Comparison of ENCODE assay signal across 16 cellular contexts in genomic region chr4:163748474-163748873, GRCh38.
A peak's percentile ranks its signal among the peaks of the same experiment; 100 is the strongest.
DNase-seq lines count a peak whose midpoint lies in the region; ATAC-seq and TF ChIP-seq lines count a peak whose summit lies in the region.
"Had no signal": no experiment of that assay in that cellular context is flagged by ENCODE, and none has a peak within 500 bp of the region (broad histone marks: within the 10 kb centered on the region; RNA-seq: fewer than 3 reads in every experiment).

No MANE protein-coding gene starts in this region.

- H3K4me3 Mint-ChIP-seq in endodermal cell (no peak overlapping the region), T-helper 17 cell (no peak overlapping the region)
- H3K4me3 Mint-ChIP-seq: brain, memory B cell had no signal

- DNase-seq in NCI-H1417 (lab: John Stamatoyannopoulos, UW) (peak in 2 of 3 experiments; percentile 56 to 89), NCI-H1417 treated with DMSO at 0.1 percent for 48 hours (lab: John Stamatoyannopoulos, UW) (no peak), NCI-H1436 treated with DMSO at 0.1 percent for 48 hours (lab: John Stamatoyannopoulos, UW) (peak; percentile 5), SK-N-DZ (ENCODE audit: low spot score) (peak; percentile 49), mesenchymal stem cell (peak; percentile 2), endodermal cell (no peak), T-helper 17 cell (no peak)
- DNase-seq: 8988T; activated CD4-positive, alpha-beta T cell treated with anti-CD3 and anti-CD28 coated beads for 48 hours; erythroblast; NCI-H345; stimulated activated CD8-positive, alpha-beta memory T cell treated with anti-CD3 and anti-CD28 coated beads, Interleukin-4, amount 100 ng/mL, for 48 hours; upper lobe of left lung had no signal

- no peaks in the 10 kb centered on the region for H3K4me1 ChIP-seq in mesenchymal stem cell (ENCODE audit: control insufficient read depth, insufficient read depth, low read depth, low read length)
- no peaks in the 10 kb centered on the region for H3K4me1 ChIP-seq in endodermal cell (ENCODE audit: control insufficient read depth, insufficient read depth, low read length)
- H3K4me1 ChIP-seq: upper lobe of left lung had no signal

- H3K27ac Mint-ChIP-seq in endodermal cell (no peak overlapping the region), T-helper 17 cell (no peak overlapping the region)
- H3K27ac Mint-ChIP-seq: memory B cell had no signal

- H4K91ac ChIP-seq in mesenchymal stem cell (ENCODE audit: low read length): no peak overlapping the region

- H2AFZ ChIP-seq in mesenchymal stem cell (ENCODE audit: low read depth, low read length): no peak overlapping the region

- peaks cover 20% of the 10 kb centered on the region for H3K9me3 Mint-ChIP-seq in endodermal cell
- H3K9me3 Mint-ChIP-seq: memory B cell had no signal

- no peaks in the 10 kb centered on the region for H3K79me1 ChIP-seq in mesenchymal stem cell (replicated peaks; ENCODE audit: low read length, poor library complexity, severe bottlenecking)

- H4K8ac ChIP-seq in mesenchymal stem cell (ENCODE audit: low read length): no peak overlapping the region

- no peak overlapping the region for H3K9ac ChIP-seq in mesenchymal stem cell (ENCODE audit: low read length)
- no peak overlapping the region for H3K9ac ChIP-seq in endodermal cell (ENCODE audit: extremely low read depth, low read length, poor library complexity, severe bottlenecking)

- no peak overlapping the region for H3K14ac ChIP-seq in mesenchymal stem cell (ENCODE audit: low read length in 2 of 2)

- TF ChIP-seq CTCF in endodermal cell (conservative IDR thresholded peaks at IDR 0.05): no peak

- no peak overlapping the region for H3K4ac ChIP-seq in mesenchymal stem cell (ENCODE audit: low read depth in 1 of 2, low read length in 2 of 2)

- no peak overlapping the region for H2BK12ac ChIP-seq in mesenchymal stem cell (ENCODE audit: low read length in 2 of 2)

- no peak overlapping the region for H3K4me2 ChIP-seq in mesenchymal stem cell (ENCODE audit: low read length, poor library complexity, severe bottlenecking)

- H3K4me1 Mint-ChIP-seq in endodermal cell: no peaks in the 10 kb centered on the region
- no peaks in the 10 kb centered on the region for H3K4me1 Mint-ChIP-seq in T-helper 17 cell
- H3K4me1 Mint-ChIP-seq: brain had no signal

- H3K36me3 Mint-ChIP-seq in endodermal cell (ENCODE audit: low read depth) (no peaks in the 10 kb centered on the region), T-helper 17 cell (ENCODE audit: low read depth) (peaks cover 2% of the 10 kb centered on the region)
- H3K36me3 Mint-ChIP-seq: brain, memory B cell had no signal

- H3K9me3 ChIP-seq in mesenchymal stem cell (ENCODE audit: control insufficient read depth, low read length) (no peaks in the 10 kb centered on the region), endodermal cell (ENCODE audit: control insufficient read depth, low read length) (peaks cover 20% of the 10 kb centered on the region), T-helper 17 cell (ENCODE audit: control insufficient read depth, low read length, poor library complexity, severe bottlenecking) (no peaks in the 10 kb centered on the region)
- H3K9me3 ChIP-seq: upper lobe of left lung had no signal

- no peaks in the 10 kb centered on the region for H3K27me3 ChIP-seq in mesenchymal stem cell (ENCODE audit: control insufficient read depth in 1 of 2, insufficient read depth in 1 of 2, low read length in 2 of 2)
- no peaks in the 10 kb centered on the region for H3K27me3 ChIP-seq in endodermal cell (ENCODE audit: control insufficient read depth, insufficient read depth, low read length, poor library complexity, severe bottlenecking)
- H3K27me3 ChIP-seq: upper lobe of left lung had no signal

- H3K23ac ChIP-seq in mesenchymal stem cell (ENCODE audit: low read length in 2 of 2): no peak overlapping the region

- no peak overlapping the region for H3K4me3 ChIP-seq in mesenchymal stem cell (ENCODE audit: insufficient read depth in 1 of 2, low read depth in 1 of 2, low read length in 2 of 2)
- no peak overlapping the region for H3K4me3 ChIP-seq in endodermal cell (ENCODE audit: low read length)
- H3K4me3 ChIP-seq: upper lobe of left lung had no signal

- no peak overlapping the region for H2BK5ac ChIP-seq in mesenchymal stem cell (ENCODE audit: low read depth, low read length, poor library complexity, severe bottlenecking)

- no peak overlapping the region for H2BK120ac ChIP-seq in mesenchymal stem cell (ENCODE audit: low read depth, low read length)

- H3K27ac ChIP-seq in mesenchymal stem cell (ENCODE audit: low read length, poor library complexity, severe bottlenecking): no peak overlapping the region
- H3K27ac ChIP-seq in endodermal cell (ENCODE audit: low read depth, low read length): no peak overlapping the region
- H3K27ac ChIP-seq: upper lobe of left lung had no signal

- H3K36me3 ChIP-seq in mesenchymal stem cell (ENCODE audit: control insufficient read depth in 1 of 2, insufficient read depth in 2 of 2, low read depth in 1 of 2, low read length in 2 of 2) (no peaks in the 10 kb centered on the region), endodermal cell (ENCODE audit: control insufficient read depth, insufficient read depth, low read length) (no peaks in the 10 kb centered on the region)
- H3K36me3 ChIP-seq: upper lobe of left lung had no signal

- H3K18ac ChIP-seq in mesenchymal stem cell (ENCODE audit: low read depth in 1 of 2, low read length in 2 of 2): no peak overlapping the region

- H2AK5ac ChIP-seq in mesenchymal stem cell (ENCODE audit: low read length, severe bottlenecking): no peak overlapping the region

- H3K27me3 Mint-ChIP-seq in endodermal cell (ENCODE audit: insufficient read depth) (no peaks in the 10 kb centered on the region), T-helper 17 cell (peaks cover 37% of the 10 kb centered on the region)
- H3K27me3 Mint-ChIP-seq: brain, memory B cell had no signal

- ATAC-seq in T-helper 17 cell: no peak
- ATAC-seq in GM19351 (IDR thresholded peaks at IDR 0.05; ENCODE audit: unreplicated experiment): no peak

- WGBS in mesenchymal stem cell: 83% methylated on average over 1 of the region's 2 CpGs
- WGBS in endodermal cell (ENCODE audit: insufficient coverage in 1 of 2, insufficient read length in 1 of 2), 2 experiments: 88 to 89% methylated on average over 1 to 2 of the region's 2 CpGs

- no peak overlapping the region for H2BK15ac ChIP-seq in mesenchymal stem cell (ENCODE audit: low read depth, poor library complexity, severe bottlenecking)

Comparison
In these comparisons a context has a peak if more than half of its experiments do, and no peak if none do; other contexts are left out.
1. DNase-seq: peak in NCI-H1417 (2 of 3), NCI-H1436 treated with DMSO at 0.1 percent for 48 hours (single experiment), SK-N-DZ (single experiment) and mesenchymal stem cell (single experiment); none in NCI-H1417 treated with DMSO at 0.1 percent for 48 hours (single experiment), endodermal cell (single experiment) and T-helper 17 cell (0 of 3).